ENCODE assay signal across 20 cellular contexts in genomic region chr3:72036899-72037298, GRCh38.
DNase-seq lines count a peak whose midpoint lies in the region; FAIRE-seq and TF ChIP-seq lines count a peak whose summit lies in the region.
"Had no signal": no experiment of that assay in that cellular context is flagged by ENCODE, and none has a peak within 500 bp of the region (broad histone marks: within the 10 kb centered on the region; RNA-seq: fewer than 3 reads in every experiment).

No MANE protein-coding gene starts in this region.

- DNase-seq in HCEC 1CT (peak; percentile 39), cerebellar cortex (ENCODE audit: low spot score) (peak; percentile 22), foreskin melanocyte (peak; percentile 20), COR-L47 (lab: John Stamatoyannopoulos, UW) (no peak), head of caudate nucleus (no peak), D721Med (ENCODE audit: insufficient read length, low spot score) (no peak), NCI-H1105 treated with DMSO at 0.1 percent for 48 hours (lab: John Stamatoyannopoulos, UW) (no peak)
- DNase-seq: activated CD4-positive, alpha-beta T cell treated with anti-CD3 and anti-CD28 coated beads for 48 hours; activated naive CD8-positive, alpha-beta T cell treated with anti-CD3 and anti-CD28 coated beads, Interleukin-2, amount 10 ng/mL, durations not matched to agents 7 days and 5 days; DMS79 treated with DMSO at 0.1 percent for 48 hours; left ventricle myocardium inferior; NCI-H146; NCI-H2227 treated with DMSO at 0.1 percent for 48 hours; posterior cingulate gyrus; SHP77 treated with DMSO at 0.1 percent for 48 hours; stimulated activated CD4-positive, alpha-beta T cell treated with anti-CD3 and anti-CD28 coated beads, Interleukin-2, amount 100 ng/mL, for 24 hours; stimulated activated naive CD4-positive, alpha-beta T cell; T-helper 1 cell; tibial artery had no signal

- no peak for FAIRE-seq in D721Med (lab: Jason Lieb, UNC)
- FAIRE-seq: endothelial cell of umbilical vein had no signal

- no peak for TF ChIP-seq CTCF in D721Med (IDR thresholded peaks at IDR 0.05; ENCODE audit: insufficient read depth, missing control alignments)

- intact Hi-C loops in head of caudate nucleus (cut with DNase I): no loop called here

Comparison
In these comparisons a context has a peak if more than half of its experiments do, and no peak if none do; other contexts are left out.
1. DNase-seq: peak in HCEC 1CT (single experiment), cerebellar cortex (single experiment) and foreskin melanocyte (single experiment); none in COR-L47 (single experiment), head of caudate nucleus (0 of 42), D721Med (single experiment) and NCI-H1105 treated with DMSO at 0.1 percent for 48 hours (single experiment).